ENCODE assay signal across 8 cellular contexts in genomic region chr21:33229099-33229775, GRCh38. TPM values are rescaled to one million over a fixed set of nuclear protein-coding genes. Genes with fewer than 3 reads are reported as not detected.
DNase-seq lines count a peak whose midpoint lies in the region; ATAC-seq and TF ChIP-seq lines count a peak whose summit lies in the region.

No MANE protein-coding gene starts in this region.

- peaks cover 51% of the 10 kb centered on the region for H3K79me2 ChIP-seq in DND-41 (ENCODE audit: insufficient read depth, low read length)

- peaks cover 40% of the 10 kb centered on the region for H3K4me1 Mint-ChIP-seq in central memory CD8-positive, alpha-beta T cell

- H3K4me1 ChIP-seq in DND-41 (ENCODE audit: insufficient read depth, low read length) (peaks cover 43% of the 10 kb centered on the region), neuronal stem cell (ENCODE audit: control insufficient read depth in 2 of 2, insufficient read depth in 1 of 2, low read depth in 1 of 2, low read length in 2 of 2) (peaks cover 2 to 5% of the 10 kb centered on the region in 2 donors)

- no peak overlapping the region for H4K8ac ChIP-seq in neuronal stem cell (ENCODE audit: low read depth, low read length)

- no peaks in the 10 kb centered on the region for H3K27me3 Mint-ChIP-seq in central memory CD8-positive, alpha-beta T cell

- H3K9me3 ChIP-seq in DND-41 (ENCODE audit: insufficient read depth, low read length, severe bottlenecking) (no peaks in the 10 kb centered on the region), neuronal stem cell (replicated peaks in 1 of 2; ENCODE audit: control insufficient read depth in 2 of 2, insufficient read depth in 1 of 2, low read depth in 1 of 2, low read length in 2 of 2) (no peaks in the 10 kb centered on the region)

- H2BK12ac ChIP-seq in neuronal stem cell (ENCODE audit: low read length) = no peak overlapping the region

- no peak overlapping the region for H2BK120ac ChIP-seq in neuronal stem cell (ENCODE audit: low read depth, low read length)

- peak overlapping the region; percentile 65 for H2AFZ ChIP-seq in DND-41 (ENCODE audit: low read depth, low read length)
- H2AFZ ChIP-seq in neuronal stem cell (ENCODE audit: low read length) = peak overlapping the region; percentile 99

- H3K4me3 ChIP-seq in DND-41 (ENCODE audit: low read depth in 1 of 2, low read length in 2 of 2) (peak overlapping the region; percentile 12 to 86; a peak in 3 of 4 replicates), neuronal stem cell (ENCODE audit: low read length in 2 of 2) (peak overlapping the region; percentile 70 to 84)
- H3K4me3 ChIP-seq in Jurkat, Clone E6-1 (ENCODE audit: low read length) = peak overlapping the region; percentile 51

- H3K79me1 ChIP-seq in neuronal stem cell (ENCODE audit: low read depth, low read length) = peaks cover 4% of the 10 kb centered on the region

- no peaks in the 10 kb centered on the region for H3K27me3 ChIP-seq in DND-41 (ENCODE audit: insufficient read depth, low read length, poor library complexity)
- peaks cover 0 to 11% (median 2%) of the 10 kb centered on the region in 3 experiments for H3K27me3 ChIP-seq in neuronal stem cell (ENCODE audit: control insufficient read depth in 3 of 3, insufficient read depth in 3 of 3, low read depth in 1 of 3, low read length in 3 of 3)

- H3K4me2 ChIP-seq in DND-41 (ENCODE audit: insufficient read depth, low read length) (peak overlapping the region; percentile 83), neuronal stem cell (ENCODE audit: insufficient read depth, low read length, poor library complexity, severe bottlenecking) (peak overlapping the region; percentile 60)

- DNase-seq in DND-41 (no peak), neuronal stem cell (ENCODE audit: low spot score) (no peak), HCEC 1CT (no peak), NCI-H748 (lab: John Stamatoyannopoulos, UW; ENCODE audit: unreplicated experiment) (no peak)
- DNase-seq in Jurkat, Clone E6-1 (ENCODE audit: low read depth, low spot score) = no peak
- DNase-seq in central memory CD8-positive, alpha-beta T cell (ENCODE audit: low spot score in 2 of 2) = no peak

- H3K36me3 Mint-ChIP-seq in central memory CD8-positive, alpha-beta T cell (ENCODE audit: insufficient read depth) = peaks cover 12% of the 10 kb centered on the region

- H3K23ac ChIP-seq in neuronal stem cell (ENCODE audit: low read depth, low read length, poor library complexity) = no peak overlapping the region

- no peak overlapping the region for H4K91ac ChIP-seq in neuronal stem cell (ENCODE audit: low read depth, low read length, poor library complexity)

- H3K4ac ChIP-seq in neuronal stem cell (ENCODE audit: low read length) = no peak overlapping the region

- H3K27ac Mint-ChIP-seq in central memory CD8-positive, alpha-beta T cell (ENCODE audit: low read depth) = peak overlapping the region; percentile 27

- no peak overlapping the region for H3K18ac ChIP-seq in neuronal stem cell (ENCODE audit: low read length)

- peaks cover 8% of the 10 kb centered on the region; the same call in 1 of the 2 replicates for H4K20me1 ChIP-seq in DND-41 (ENCODE audit: insufficient read depth, low read length)

- ATAC-seq in DND-41 (ENCODE audit: insufficient read depth, low read depth) (peak; percentile 16), HG03095 (IDR thresholded peaks at IDR 0.05; ENCODE audit: unreplicated experiment) (no peak), HG02588 (IDR thresholded peaks at IDR 0.05; ENCODE audit: unreplicated experiment) (no peak)
- ATAC-seq in central memory CD8-positive, alpha-beta T cell (replicated peaks; ENCODE audit: extremely low read depth, poor library complexity, severe bottlenecking) = no peak

- H3K27ac ChIP-seq in DND-41 (ENCODE audit: low read length) (peak overlapping the region; percentile 61), neuronal stem cell (replicated peaks; ENCODE audit: low read length) (no peak overlapping the region)

- no peak for TF ChIP-seq CTCF in DND-41 (IDR thresholded peaks at IDR 0.05; ENCODE audit: borderline replicate concordance, extremely low read depth, low read length, poor library complexity, severe bottlenecking)

- no peaks in the 10 kb centered on the region for H3K9me3 Mint-ChIP-seq in central memory CD8-positive, alpha-beta T cell

- no peak overlapping the region for H2AK5ac ChIP-seq in neuronal stem cell (ENCODE audit: low read depth, low read length)

- H3K4me3 Mint-ChIP-seq in central memory CD8-positive, alpha-beta T cell = peak overlapping the region; percentile 81

- peak overlapping the region; percentile 98 for H3K9ac ChIP-seq in DND-41 (ENCODE audit: low read depth, low read length)
- no peak overlapping the region for H3K9ac ChIP-seq in neuronal stem cell (ENCODE audit: low read depth, low read length, poor library complexity)

- no peak overlapping the region for H3K14ac ChIP-seq in neuronal stem cell (ENCODE audit: low read length)

- no peak overlapping the region for H2BK5ac ChIP-seq in neuronal stem cell (ENCODE audit: low read length)

- H3K36me3 ChIP-seq in DND-41 (ENCODE audit: insufficient read depth, low read length) (peaks cover under 1% of the 10 kb centered on the region), neuronal stem cell (replicated peaks in 1 of 2; ENCODE audit: control insufficient read depth in 2 of 2, insufficient read depth in 2 of 2, low read length in 2 of 2) (peaks cover 0 to 4% of the 10 kb centered on the region in 2 donors)

- WGBS in neuronal stem cell (ENCODE audit: extremely low coverage in 2 of 2, insufficient read length in 2 of 2, insufficient replicate concordance in 1 of 2), 2 donors = no CpG with 5 or more reads among the region's 17 CpGs

- no peak overlapping the region for H2BK15ac ChIP-seq in neuronal stem cell (ENCODE audit: low read length)

RNA-seq across cellular contexts. Expression of gene IFNAR2, which starts 0.5 kb away (rescaled TPM):
- polyA plus RNA-seq in Jurkat, Clone E6-1 (2012; ENCODE audit: insufficient read depth, insufficient read length) = 79.8 TPM
- polyA plus RNA-seq in neuronal stem cell (2013, experiment 1 of 2) = 14.2 TPM
- polyA plus RNA-seq in neuronal stem cell (2013, experiment 2 of 2) = 14.2 TPM

RNA-seq across cellular contexts. Expression of gene IL10RB, which starts 36.9 kb away (rescaled TPM):
- polyA plus RNA-seq in Jurkat, Clone E6-1 (2012; ENCODE audit: insufficient read depth, insufficient read length) = 16.8 TPM
- polyA plus RNA-seq in neuronal stem cell (2013, experiment 1 of 2) = 4.9 TPM
- 4.9 TPM for polyA plus RNA-seq in neuronal stem cell (2013, experiment 2 of 2)
